8 cellular contexts compared by ENCODE assay signal in genomic region chr14:46580941-46581671, GRCh38.
DNase-seq lines count a peak whose midpoint lies in the region; ATAC-seq, FAIRE-seq and TF ChIP-seq lines count a peak whose summit lies in the region.

No MANE protein-coding gene starts in this region.

- H3K4me3 ChIP-seq in SJCRH30 (no peak overlapping the region), pancreas (no peak overlapping the region)

- in situ Hi-C loops in G401 (cut with HindIII; ENCODE audit: low sequenced_read_pairs) = no loop called here

- FAIRE-seq in pancreas (lab: Jason Lieb, UNC) = no peak

- no peak for TF ChIP-seq EP300 in Ishikawa (IDR thresholded peaks at IDR 0.05; ENCODE audit: borderline replicate concordance)

- H3K9me3 ChIP-seq in SJCRH30 (replicated peaks) (no peaks in the 10 kb centered on the region), pancreas (no peaks in the 10 kb centered on the region)

- ATAC-seq in pancreas = no peak

- intact Hi-C loops in pancreas (cut with DNase I) = no loop called here

- 21 to 32% methylated on average over 6 of the region's 6 CpGs for WGBS in pancreas, 2 donors

- peak; percentile 9 for DNase-seq in EL
- DNase-seq in SJCRH30 = peak; percentile 13 to 53
- DNase-seq in hepatic stellate cell (ENCODE audit: low spot score) = peak; percentile 2
- no peak for DNase-seq in pancreas
- no peak for DNase-seq in G401 (ENCODE audit: low spot score)
- DNase-seq in HuH-7 (ENCODE audit: low spot score) = no peak
- no peak for DNase-seq in activated gamma-delta T cell (lab: John Stamatoyannopoulos, UW)

- peak; percentile 85 for TF ChIP-seq RAD21 in Ishikawa (IDR thresholded peaks at IDR 0.05; ENCODE audit: low read depth)

- H3K4me1 ChIP-seq in SJCRH30 (no peaks in the 10 kb centered on the region), pancreas (no peaks in the 10 kb centered on the region)

- no peak overlapping the region for H3K27ac ChIP-seq in SJCRH30
- H3K27ac ChIP-seq in pancreas = no peak overlapping the region

- H3K27me3 ChIP-seq in SJCRH30 (no peaks in the 10 kb centered on the region), pancreas (no peaks in the 10 kb centered on the region)

- TF ChIP-seq CTCF in pancreas (IDR thresholded peaks at IDR 0.05) = no peak

- H3K36me3 ChIP-seq in SJCRH30 (no peaks in the 10 kb centered on the region), pancreas (no peaks in the 10 kb centered on the region)

TF ChIP-seq in Ishikawa, 13 proteins besides CTCF, POLR2A, EP300 and RAD21:
- TF ChIP-seq EGR1 (IDR thresholded peaks at IDR 0.05) = no peak

Comparison
In these comparisons a context has a peak if more than half of its experiments do, and no peak if none do; other contexts are left out.
1. DNase-seq: peak in EL (single experiment), SJCRH30 (2 of 2) and hepatic stellate cell (single experiment); none in pancreas (0 of 6), G401 (single experiment), HuH-7 (single experiment) and activated gamma-delta T cell (single experiment).